ENCODE assay signal across 9 cellular contexts in genomic region chr14:50320279-50320678, GRCh38. TPM values are rescaled to one million over a fixed set of nuclear protein-coding genes. Genes with fewer than 3 reads are reported as not detected.
A peak's percentile ranks its signal among the peaks of the same experiment; 100 is the strongest.
DNase-seq lines count a peak whose midpoint lies in the region; ATAC-seq, FAIRE-seq and TF ChIP-seq lines count a peak whose summit lies in the region.
"Had no signal": no experiment of that assay in that cellular context is flagged by ENCODE, and none has a peak within 500 bp of the region (broad histone marks: within the 10 kb centered on the region; RNA-seq: fewer than 3 reads in every experiment).

No MANE protein-coding gene starts in this region.

- no peak overlapping the region for H3K27ac Mint-ChIP-seq in naive thymus-derived CD4-positive, alpha-beta T cell

- H3K36me3 ChIP-seq in mammary epithelial cell (ENCODE audit: insufficient read depth, low read length) (peaks cover 6% of the 10 kb centered on the region), mesendoderm (ENCODE audit: control insufficient read depth, insufficient read depth, low read length) (no peaks in the 10 kb centered on the region)
- peaks cover 3 to 18% (median 5%) of the 10 kb centered on the region in 3 experiments for H3K36me3 ChIP-seq in naive thymus-derived CD4-positive, alpha-beta T cell (ENCODE audit: control insufficient read depth in 2 of 3, insufficient read depth in 3 of 3, low read length in 3 of 3)

- no peak overlapping the region for H2BK15ac ChIP-seq in mesendoderm (replicated peaks; ENCODE audit: low read depth)

- no peak for TF ChIP-seq CTCF in mammary epithelial cell (conservative IDR thresholded peaks at IDR 0.05 in 1 of 2, IDR thresholded peaks at IDR 0.05 in 1 of 2; ENCODE audit: extremely low read depth in 1 of 2, insufficient read depth in 1 of 2, low read depth in 1 of 2, low read length in 2 of 2)

- no peak overlapping the region for H4K5ac ChIP-seq in mesendoderm (ENCODE audit: low read length)

- ATAC-seq in HG02610 (IDR thresholded peaks at IDR 0.05; ENCODE audit: unreplicated experiment) (peak; percentile 56), HG03280 (IDR thresholded peaks at IDR 0.05; ENCODE audit: unreplicated experiment) (no peak)
- no peak for ATAC-seq in naive thymus-derived CD4-positive, alpha-beta T cell

- H3K9ac ChIP-seq in mammary epithelial cell (ENCODE audit: insufficient read depth, low read length) = peak overlapping the region; percentile 62
- no peak overlapping the region for H3K9ac ChIP-seq in mesendoderm (ENCODE audit: low read length)

- POLR2A ChIA-PET in naive thymus-derived CD4-positive, alpha-beta T cell (lab: Charles Lee) = interaction anchor here (3.4 kb wide), 1 partner anchor 212 kb away, joined by 10 read pairs; the partner anchor contains the start of gene MAP4K5

- dilution Hi-C loops in mammary epithelial cell (cut with HindIII; ENCODE audit: low sequenced_read_pairs) = no loop called here

- H3K4me3 Mint-ChIP-seq in naive thymus-derived CD4-positive, alpha-beta T cell = no peak overlapping the region

- no peaks in the 10 kb centered on the region for H4K20me1 ChIP-seq in mammary epithelial cell (ENCODE audit: insufficient read depth, low read length)

- intact Hi-C loops in mammary epithelial cell (cut with micrococcal nuclease) = loop anchor here (2.0 kb wide), 2 partner anchors 133 to 457 kb away; no protein-coding TSS in a partner anchor
- intact Hi-C loops in naive thymus-derived CD4-positive, alpha-beta T cell (cut with micrococcal nuclease) = loop anchor here (2.0 to 5.0 kb wide), 7 partner anchors 25 to 1332 kb away; partner anchors contain the start of genes FRMD6 (in 1 of the 2) and SOS2 (in 1 of the 2)

- no peaks in the 10 kb centered on the region for H3K9me3 ChIP-seq in mammary epithelial cell (replicated peaks; ENCODE audit: insufficient read depth, low read length)
- no peaks in the 10 kb centered on the region for H3K9me3 ChIP-seq in naive thymus-derived CD4-positive, alpha-beta T cell (ENCODE audit: control insufficient read depth in 2 of 3, low read length in 3 of 3)
- H3K9me3 ChIP-seq: heart left ventricle had no signal

- H3K4me2 ChIP-seq in mammary epithelial cell (ENCODE audit: insufficient read depth, low read depth, low read length) = peak overlapping the region; percentile 76
- no peak overlapping the region for H3K4me2 ChIP-seq in mesendoderm (ENCODE audit: low read length)

- peaks cover 31% of the 10 kb centered on the region for H3K79me2 ChIP-seq in mammary epithelial cell (ENCODE audit: insufficient read depth, low read length)
- no peaks in the 10 kb centered on the region for H3K79me2 ChIP-seq in mesendoderm (ENCODE audit: control insufficient read depth, insufficient read depth, low read length)

- no peak overlapping the region for H3K4me3 ChIP-seq in mammary epithelial cell (replicated peaks in 1 of 3; ENCODE audit: insufficient read depth in 1 of 3, low read depth in 2 of 3, low read length in 3 of 3)
- H3K4me3 ChIP-seq in naive thymus-derived CD4-positive, alpha-beta T cell (ENCODE audit: low read length) = no peak overlapping the region
- H3K4me3 ChIP-seq in mesendoderm (ENCODE audit: low read length) = no peak overlapping the region

- no peak overlapping the region for H3K4ac ChIP-seq in mesendoderm (ENCODE audit: low read depth, low read length)

- H3K9me3 Mint-ChIP-seq in naive thymus-derived CD4-positive, alpha-beta T cell = no peaks in the 10 kb centered on the region

- no TSS peak for BruUV-seq in mammary epithelial cell (replicated peaks; lab: Mats Ljungman, UMichigan)

- DNase-seq in GM12892 (ENCODE audit: insufficient read length) = no peak
- DNase-seq in mammary epithelial cell = peak; percentile 83
- DNase-seq in naive thymus-derived CD4-positive, alpha-beta T cell = no peak
- DNase-seq in mesendoderm = no peak
- no peak for DNase-seq in activated CD4-positive, alpha-beta T cell treated with anti-CD3 and anti-CD28 coated beads, Interleukin-2, amount 50 U/mL, for 4 hours
- no peak for DNase-seq in GM12891 (ENCODE audit: insufficient read length, low spot score)

- CTCF ChIA-PET in mammary epithelial cell (lab: Charles Lee; ENCODE audit: low non-redundant PET) = interaction anchor here (0.7 to 1.1 kb wide), 2 partner anchors 25 to 212 kb away, joined by 5 to 8 read pairs; partner anchors contain the start of gene MAP4K5
- CTCF ChIA-PET in naive thymus-derived CD4-positive, alpha-beta T cell (lab: Charles Lee) = interaction anchor here (0.6 to 2.6 kb wide), 10 partner anchors 9 to 540 kb away, joined by 3 to 12 read pairs (median 6); partner anchors contain the start of genes DMAC2L and L2HGDH

- H4K8ac ChIP-seq in mesendoderm (ENCODE audit: low read depth, low read length) = no peak overlapping the region

- no peaks in the 10 kb centered on the region for H3K79me1 ChIP-seq in mesendoderm (ENCODE audit: low read length)

- FAIRE-seq in GM12892 (lab: Jason Lieb, UNC) (peak; percentile 85), GM12891 (lab: Jason Lieb, UNC) (no peak)

- WGBS in mammary epithelial cell (ENCODE audit: low coverage, missing lambda C conversion rate) = 45% methylated on average over 6 of the region's 8 CpGs
- WGBS in mesendoderm (ENCODE audit: extremely low coverage, insufficient coverage, low lambda C conversion rate) = no CpG with 5 or more reads among the region's 8 CpGs

- no peak overlapping the region for H2BK120ac ChIP-seq in mesendoderm (ENCODE audit: low read depth, low read length)

- no peak overlapping the region for H3K56ac ChIP-seq in mesendoderm (ENCODE audit: low read length)

- in situ Hi-C loops in mammary epithelial cell (cut with MboI; ENCODE audit: low sequenced_read_pairs in 2 of 2) = loop anchor here in 1 of 2 donors (10.0 to 25.0 kb wide), 2 partner anchors 205 to 467 kb away; no protein-coding TSS in a partner anchor

- no peak for TF ChIP-seq POLR2A in GM12892 (IDR thresholded peaks at IDR 0.05; ENCODE audit: low read depth, low read length)
- no peak for TF ChIP-seq POLR2A in GM12891 (IDR thresholded peaks at IDR 0.05; ENCODE audit: low read depth, low read length)

- no peak overlapping the region for H3K23ac ChIP-seq in mesendoderm (ENCODE audit: low read length)

- peak overlapping the region; percentile 95 for H3K27ac ChIP-seq in mammary epithelial cell (ENCODE audit: insufficient read depth, low read depth, low read length)
- peak overlapping the region; percentile 2 for H3K27ac ChIP-seq in naive thymus-derived CD4-positive, alpha-beta T cell (ENCODE audit: low read depth, low read length)
- H3K27ac ChIP-seq in mesendoderm (ENCODE audit: low read depth, low read length) = no peak overlapping the region

- H2AK5ac ChIP-seq in mesendoderm (ENCODE audit: low read length) = no peak overlapping the region

- H3K27me3 ChIP-seq in mammary epithelial cell (ENCODE audit: insufficient read depth, low read length) = no peaks in the 10 kb centered on the region
- no peaks in the 10 kb centered on the region for H3K27me3 ChIP-seq in naive thymus-derived CD4-positive, alpha-beta T cell (ENCODE audit: control insufficient read depth in 2 of 2, insufficient read depth in 2 of 2, low read length in 2 of 2)
- H3K27me3 ChIP-seq in mesendoderm (ENCODE audit: insufficient read depth, low read length, poor library complexity) = no peaks in the 10 kb centered on the region
- H3K27me3 ChIP-seq: heart left ventricle had no signal

- H3K27me3 Mint-ChIP-seq in naive thymus-derived CD4-positive, alpha-beta T cell = no peaks in the 10 kb centered on the region

- H3K18ac ChIP-seq in mesendoderm (ENCODE audit: low read length) = no peak overlapping the region

- H2BK5ac ChIP-seq in mesendoderm (ENCODE audit: low read length) = no peak overlapping the region

- peaks cover 12 to 40% (median 32%) of the 10 kb centered on the region in 7 donors for H3K4me1 Mint-ChIP-seq in naive thymus-derived CD4-positive, alpha-beta T cell

- H3K36me3 Mint-ChIP-seq in naive thymus-derived CD4-positive, alpha-beta T cell = peaks cover 0 to 25% (median 11%) of the 10 kb centered on the region in 5 donors

- H2AFZ ChIP-seq in mammary epithelial cell (ENCODE audit: low read depth, low read length) = no peak overlapping the region

- H3K4me1 ChIP-seq in mammary epithelial cell (ENCODE audit: insufficient read depth, low read length) (peaks cover 26% of the 10 kb centered on the region), mesendoderm (ENCODE audit: control insufficient read depth, low read depth, low read length) (no peaks in the 10 kb centered on the region)
- H3K4me1 ChIP-seq in naive thymus-derived CD4-positive, alpha-beta T cell (ENCODE audit: control insufficient read depth in 2 of 2, insufficient read depth in 2 of 2, low read length in 2 of 2) = peaks cover 0 to 4% of the 10 kb centered on the region in 2 donors

TF ChIP-seq in GM12891, 5 proteins besides CTCF, POLR2A, EP300 and RAD21:
- TF ChIP-seq SPI1 (IDR thresholded peaks at IDR 0.05; ENCODE audit: low read depth, low read length) (no peak), POU2F2 (IDR thresholded peaks at IDR 0.05; ENCODE audit: low read depth, low read length) (no peak), POLR2AphosphoS5 (IDR thresholded peaks at IDR 0.05; ENCODE audit: low read depth, low read length) (no peak), PAX5 (IDR thresholded peaks at IDR 0.05; ENCODE audit: insufficient read depth, low read length, severe bottlenecking) (no peak), TAF1 (IDR thresholded peaks at IDR 0.05; ENCODE audit: low read depth, low read length) (no peak)

RNA-seq across cellular contexts. Expression of gene DMAC2L, which starts 8.2 kb away (rescaled TPM):
- 16.8 TPM for polyA plus RNA-seq in GM12892 (2012; ENCODE audit: missing spikeins)
- total RNA-seq in mammary epithelial cell = 10 to 100 TPM in 1 of 2 donors, 1 to 10 TPM in 1; 8.7 to 12.9 TPM
- polyA plus RNA-seq in mammary epithelial cell = 13.1 TPM
- 0.21 TPM for polyA minus RNA-seq in mammary epithelial cell
- total RNA-seq in naive thymus-derived CD4-positive, alpha-beta T cell = 10 to 100 TPM; 15.5 to 21.2 (median 16.7) TPM
- polyA plus RNA-seq in naive thymus-derived CD4-positive, alpha-beta T cell = 10 to 100 TPM; 13.1 to 27.5 TPM
- polyA plus RNA-seq in mesendoderm (2013, experiment 1 of 2) = 8.8 TPM
- polyA plus RNA-seq in mesendoderm (2013, experiment 2 of 2) = 8.4 TPM
- 18.4 TPM for polyA plus RNA-seq in GM12891 (2012; ENCODE audit: low read depth, missing spikeins)

RNA-seq across cellular contexts. Expression of gene L2HGDH, which starts 8.2 kb away (rescaled TPM):
- polyA plus RNA-seq in GM12892 (2012; ENCODE audit: missing spikeins) = 9.9 TPM
- 1 to 10 TPM; 5.2 to 9.4 TPM for total RNA-seq in mammary epithelial cell
- polyA plus RNA-seq in mammary epithelial cell = 5.2 TPM
- 11.2 TPM for polyA minus RNA-seq in mammary epithelial cell
- 10 to 100 TPM in 1 of 5 experiments, 1 to 10 TPM in 4; 3.7 to 10.1 (median 4.8) TPM for total RNA-seq in naive thymus-derived CD4-positive, alpha-beta T cell
- polyA plus RNA-seq in naive thymus-derived CD4-positive, alpha-beta T cell = 1 to 10 TPM; 3.0 to 5.3 TPM
- polyA plus RNA-seq in mesendoderm (2013, experiment 1 of 2) = 11.2 TPM
- polyA plus RNA-seq in mesendoderm (2013, experiment 2 of 2) = 11.8 TPM
- polyA plus RNA-seq in GM12891 (2012; ENCODE audit: low read depth, missing spikeins) = 7.6 TPM
